In the genomic region with DNA sequence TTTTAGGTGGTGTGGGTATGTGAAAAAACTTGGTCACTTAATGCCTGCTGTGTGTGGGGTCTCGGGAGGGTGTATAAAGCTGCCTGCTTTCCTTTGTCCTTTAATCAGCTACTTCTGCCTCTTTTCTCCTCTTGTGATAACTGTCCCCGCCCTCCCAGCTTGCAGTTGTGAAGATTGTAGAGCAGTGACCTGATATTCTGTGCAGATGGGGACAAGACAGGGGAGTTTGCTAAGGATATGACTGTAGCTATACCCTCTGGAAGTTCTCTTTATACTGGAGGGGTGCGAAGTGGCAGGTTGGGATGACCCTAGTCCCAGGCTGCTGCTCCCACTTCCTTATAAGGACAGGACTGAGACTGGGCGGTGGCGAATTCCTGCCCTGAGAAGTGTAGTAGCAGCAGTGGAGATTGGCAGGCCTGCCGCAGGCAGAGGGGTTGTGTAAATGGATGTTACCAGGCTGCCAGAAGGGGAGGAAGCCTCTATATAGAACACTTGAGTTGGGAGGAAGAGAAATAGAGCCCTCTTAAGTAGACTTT, we compare ENCODE assay signal across 7 cellular contexts. TPM values are rescaled to one million over a fixed set of nuclear protein-coding genes. Genes with fewer than 3 reads are reported as not detected.
DNase-seq lines count a peak whose midpoint lies in the region; ATAC-seq and TF ChIP-seq lines count a peak whose summit lies in the region.

No MANE protein-coding gene starts in this region.

- H3K27me3 ChIP-seq in mononuclear cell (ENCODE audit: insufficient read depth, low read length): no peaks in the 10 kb centered on the region
- H3K27me3 ChIP-seq in transverse colon: no peaks in the 10 kb centered on the region

- intact Hi-C loops in transverse colon (cut with DNase I; ENCODE audit: low total_unique reads): loop anchor here (2.0 kb wide), 1 partner anchor 32 kb away; no protein-coding TSS in a partner anchor

- H3K36me3 ChIP-seq in transverse colon: peaks cover 0 to 32% (median 11%) of the 10 kb centered on the region in 4 donors

- H3K4me1 ChIP-seq in mononuclear cell (ENCODE audit: insufficient read depth, low read length) (peaks cover 37% of the 10 kb centered on the region), transverse colon (peaks cover 7 to 42% (median 38%) of the 10 kb centered on the region in 4 donors)

- in situ Hi-C loops in transverse colon (cut with MboI; ENCODE audit: low pct_ligation_motif_present in 1 of 4, low pct_unique_long_range_greater_than_20kb in 1 of 4, low sequenced_read_pairs in 3 of 4): no loop called here

- H3K9me3 ChIP-seq in mononuclear cell (ENCODE audit: low read depth, low read length) (no peaks in the 10 kb centered on the region), transverse colon (no peaks in the 10 kb centered on the region)

- DNase-seq in GF-D8 (lab: John Stamatoyannopoulos, UW) (peak; percentile 35), LNCaP clone FGC (ENCODE audit: low read depth) (peak; percentile 46), transverse colon (peak; percentile 89), NCI-H1048 (lab: John Stamatoyannopoulos, UW) (no peak)

- TF ChIP-seq POLR2A in transverse colon (IDR thresholded peaks at IDR 0.05): peak; percentile 84

- no peak for TF ChIP-seq CTCF in LNCaP clone FGC (IDR thresholded peaks at IDR 0.05; ENCODE audit: control insufficient read depth, extremely low read depth, insufficient read depth)
- no peak for TF ChIP-seq CTCF in VCaP (conservative IDR thresholded peaks at IDR 0.05)
- TF ChIP-seq CTCF in transverse colon (IDR thresholded peaks at IDR 0.05): no peak

- 0% methylated on average over 1 to 6 of the region's 6 CpGs for WGBS in transverse colon (ENCODE audit: low coverage in 1 of 2), 2 donors

- no peak for TF ChIP-seq EP300 in transverse colon (IDR thresholded peaks at IDR 0.05; ENCODE audit: low read depth)

- ATAC-seq in esophagus mucosa: peak; percentile 72

- peak overlapping the region; percentile 94 for H3K27ac ChIP-seq in VCaP
- H3K27ac ChIP-seq in transverse colon: peak overlapping the region; percentile 94 to 100 (median 98)

- H3K4me3 ChIP-seq in LNCaP clone FGC (ENCODE audit: low read depth, low read length): peak overlapping the region; percentile 90
- peak overlapping the region; percentile 99 for H3K4me3 ChIP-seq in mononuclear cell (ENCODE audit: low read length)
- peak overlapping the region; percentile 77 to 94 (median 84) for H3K4me3 ChIP-seq in transverse colon

RNA-seq across cellular contexts. Expression of a gene that starts 0.8 kb away (rescaled TPM):
- total RNA-seq in esophagus mucosa: 1,179 TPM
- 729 TPM for total RNA-seq in mononuclear cell
- total RNA-seq in transverse colon: 1,000 to 10,000 TPM; 1,233 to 3,440 (median 2,458) TPM

RNA-seq across cellular contexts. Expression of a gene that starts 6.6 kb away (rescaled TPM):
- total RNA-seq in esophagus mucosa (54.2 TPM), mononuclear cell (2.1 TPM), transverse colon (10 to 100 TPM in 3 of 4 donors, not detected in 1; 26.4 to 30.0 (median 26.7) TPM)

RNA-seq across cellular contexts. Expression of a gene that starts 30.3 kb away (rescaled TPM):
- total RNA-seq in esophagus mucosa: 44.4 TPM
- total RNA-seq in mononuclear cell: 61.1 TPM
- 100 to 1,000 TPM in 3 of 4 donors, 10 to 100 TPM in 1; 63.8 to 231 (median 135) TPM for total RNA-seq in transverse colon

RNA-seq across cellular contexts. Expression of a gene that starts 30.9 kb away (rescaled TPM):
- total RNA-seq in esophagus mucosa: 48.8 TPM
- total RNA-seq in mononuclear cell: 62.1 TPM
- 100 to 1,000 TPM in 2 of 4 donors, 10 to 100 TPM in 2; 94.2 to 133 (median 97.9) TPM for total RNA-seq in transverse colon

RNA-seq across cellular contexts. Expression of a gene that starts 40.9 kb away (rescaled TPM):
- total RNA-seq in esophagus mucosa: 1.8 TPM
- 8.6 TPM for total RNA-seq in mononuclear cell
- 10 to 100 TPM in 1 of 4 donors, 1 to 10 TPM in 3; 3.7 to 10.1 (median 4.5) TPM for total RNA-seq in transverse colon
